Comparison of ENCODE assay signal across 18 cellular contexts in genomic region chr4:148557793-148558192, GRCh38.
DNase-seq lines count a peak whose midpoint lies in the region; ATAC-seq, FAIRE-seq and TF ChIP-seq lines count a peak whose summit lies in the region.
"Had no signal": no experiment of that assay in that cellular context is flagged by ENCODE, and none has a peak within 500 bp of the region (broad histone marks: within the 10 kb centered on the region; RNA-seq: fewer than 3 reads in every experiment).

No MANE protein-coding gene starts in this region.

- H4K91ac ChIP-seq in H1 (replicated peaks; ENCODE audit: insufficient read length, low read length) = no peak overlapping the region

- H3K4ac ChIP-seq in H1 (replicated peaks; ENCODE audit: insufficient read length, low read depth, low read length) (no peak overlapping the region), mesendoderm (ENCODE audit: low read depth, low read length) (no peak overlapping the region)

- H2BK120ac ChIP-seq in H1 (replicated peaks; ENCODE audit: low read depth, low read length) (no peak overlapping the region), mesendoderm (ENCODE audit: low read depth, low read length) (no peak overlapping the region)

- H4K5ac ChIP-seq in H1 (ENCODE audit: insufficient read length, low read depth, low read length) (no peak overlapping the region), mesendoderm (ENCODE audit: low read length) (no peak overlapping the region)

- H2BK15ac ChIP-seq in H1 (ENCODE audit: low read length) (no peak overlapping the region), mesendoderm (replicated peaks; ENCODE audit: low read depth) (no peak overlapping the region)

- H3K9me3 ChIP-seq in H1 (ENCODE audit: insufficient read depth in 2 of 2, low read depth in 1 of 2, low read length in 1 of 2) = no peaks in the 10 kb centered on the region
- H3K9me3 ChIP-seq: Caco-2, HAP-1 had no signal

- no peaks in the 10 kb centered on the region for H4K20me1 ChIP-seq in H1 (replicated peaks in 1 of 2; ENCODE audit: control insufficient read depth in 1 of 2, insufficient read depth in 2 of 2, low read length in 2 of 2)

- no peaks in the 10 kb centered on the region for H3K79me1 ChIP-seq in H1 (ENCODE audit: low read depth, low read length)
- no peaks in the 10 kb centered on the region for H3K79me1 ChIP-seq in mesendoderm (ENCODE audit: low read length)

- TF ChIP-seq RAD21 in H1 (IDR thresholded peaks at IDR 0.05 in 1 of 2, conservative IDR thresholded peaks at IDR 0.05 in 1 of 2; ENCODE audit: low read depth in 2 of 2, low read length in 2 of 2) = no peak

- no peaks in the 10 kb centered on the region for H3K23me2 ChIP-seq in H1 (ENCODE audit: low read depth, low read length)

- DNase-seq in Jurkat, Clone E6-1 (ENCODE audit: low read depth, low spot score) = peak; percentile 1
- peak; percentile 16 for DNase-seq in NAMALWA (ENCODE audit: low spot score)
- peak in 1 of 2 experiments; percentile 2 for DNase-seq in H1 (ENCODE audit: low read depth in 1 of 2, low spot score in 2 of 2)
- peak; percentile 5 for DNase-seq in mesendoderm
- DNase-seq in GM19239 (ENCODE audit: insufficient read length, low spot score) = no peak
- DNase-seq in dorsolateral prefrontal cortex = no peak
- DNase-seq: C1 segment of cervical spinal cord; Caco-2; CD4-positive, alpha-beta memory T cell; DMS153; DND-41; GM23248; HFFc6 had no signal

- TF ChIP-seq POLR2A in H1 (IDR thresholded peaks at IDR 0.05; ENCODE audit: control extremely low read depth in 1 of 2, low read depth in 2 of 2, low read length in 2 of 2) = no peak

- H4K8ac ChIP-seq in H1 (ENCODE audit: extremely low read depth, insufficient read depth, low read length) (no peak overlapping the region), mesendoderm (ENCODE audit: low read depth, low read length) (no peak overlapping the region)

- H2BK5ac ChIP-seq in H1 (ENCODE audit: low read depth, low read length) (no peak overlapping the region), mesendoderm (ENCODE audit: low read length) (no peak overlapping the region)

- H3K18ac ChIP-seq in H1 (ENCODE audit: extremely low read depth, low read length) (no peak overlapping the region), mesendoderm (ENCODE audit: low read length) (no peak overlapping the region)

- no peak for ATAC-seq in HG02852 (IDR thresholded peaks at IDR 0.05; ENCODE audit: unreplicated experiment)

- H3K4me2 ChIP-seq in H1 (ENCODE audit: insufficient read depth in 1 of 2, low read depth in 2 of 2, low read length in 2 of 2) (no peak overlapping the region), mesendoderm (ENCODE audit: low read length) (no peak overlapping the region)

- no peak for TF ChIP-seq EP300 in H1 (IDR thresholded peaks at IDR 0.05; ENCODE audit: borderline replicate concordance in 1 of 2, low read depth in 2 of 2, low read length in 2 of 2)

- H2BK12ac ChIP-seq in H1 (ENCODE audit: low read depth, low read length) = no peak overlapping the region

- H3K4me1 ChIP-seq in H1 (replicated peaks in 1 of 4; ENCODE audit: control insufficient read depth in 3 of 4, insufficient read depth in 4 of 4, low read length in 3 of 4) (no peaks in the 10 kb centered on the region), mesendoderm (ENCODE audit: control insufficient read depth, low read depth, low read length) (no peaks in the 10 kb centered on the region)
- H3K4me1 ChIP-seq: Caco-2, HAP-1 had no signal

- no peak overlapping the region for H2AK5ac ChIP-seq in H1 (ENCODE audit: low read depth, low read length)
- no peak overlapping the region for H2AK5ac ChIP-seq in mesendoderm (ENCODE audit: low read length)

- H3K27me3 ChIP-seq in H1 (replicated peaks in 1 of 4; ENCODE audit: control insufficient read depth in 3 of 4, extremely low read depth in 1 of 4, insufficient read depth in 3 of 4, low read length in 3 of 4) = no peaks in the 10 kb centered on the region
- H3K27me3 ChIP-seq in mesendoderm (ENCODE audit: insufficient read depth, low read length, poor library complexity) = no peaks in the 10 kb centered on the region
- no peaks in the 10 kb centered on the region for H3K27me3 ChIP-seq in dorsolateral prefrontal cortex

- POLR2A ChIA-PET in H1 (lab: Charles Lee; ENCODE audit: partially characterized antibody) = no interaction called here

- no peak overlapping the region for H2AFZ ChIP-seq in H1 (ENCODE audit: low read length)
- H2AFZ ChIP-seq: GM23248 had no signal

- no peak overlapping the region for H3K14ac ChIP-seq in H1 (ENCODE audit: insufficient read length)

- TF ChIP-seq CTCF in H1 (IDR thresholded peaks at IDR 0.05; ENCODE audit: control extremely low read depth in 1 of 3, insufficient read depth in 1 of 3, low read depth in 1 of 3, low read length in 3 of 3) (no peak), dorsolateral prefrontal cortex (IDR thresholded peaks at IDR 0.05 in 54 of 56, conservative IDR thresholded peaks at IDR 0.05 in 2 of 56; ENCODE audit: low read depth in 1 of 56, partially characterized antibody in 56 of 56) (no peak)

- no peak overlapping the region for H2BK20ac ChIP-seq in H1 (ENCODE audit: low read length)

- no peak overlapping the region for H3K23ac ChIP-seq in H1 (ENCODE audit: insufficient read length)
- H3K23ac ChIP-seq in mesendoderm (ENCODE audit: low read length) = no peak overlapping the region

- H3K27ac ChIP-seq in H1 (ENCODE audit: low read depth, low read length) (no peak overlapping the region), mesendoderm (ENCODE audit: low read depth, low read length) (no peak overlapping the region), dorsolateral prefrontal cortex (no peak overlapping the region)
- H3K27ac ChIP-seq: GM23248 had no signal

- H3K79me2 ChIP-seq in H1 (ENCODE audit: control insufficient read depth in 1 of 2, insufficient read depth in 2 of 2, low read length in 2 of 2) (no peaks in the 10 kb centered on the region), mesendoderm (ENCODE audit: control insufficient read depth, insufficient read depth, low read length) (no peaks in the 10 kb centered on the region)

- CTCF ChIA-PET in H1 (lab: Charles Lee; ENCODE audit: partially characterized antibody) = no interaction called here

- H3K36me3 ChIP-seq in H1 (ENCODE audit: control insufficient read depth in 2 of 4, insufficient read depth in 4 of 4, low read length in 3 of 4) (no peaks in the 10 kb centered on the region), mesendoderm (ENCODE audit: control insufficient read depth, insufficient read depth, low read length) (no peaks in the 10 kb centered on the region)
- H3K36me3 ChIP-seq: HAP-1 had no signal

- H3K4me3 ChIP-seq in Jurkat, Clone E6-1 (ENCODE audit: low read length) = no peak overlapping the region
- H3K4me3 ChIP-seq in H1 (ENCODE audit: extremely low read depth in 1 of 4, insufficient read depth in 2 of 4, low read depth in 3 of 4, low read length in 4 of 4) = no peak overlapping the region
- no peak overlapping the region for H3K4me3 ChIP-seq in mesendoderm (ENCODE audit: low read length)
- H3K4me3 ChIP-seq in dorsolateral prefrontal cortex = no peak overlapping the region
- H3K4me3 ChIP-seq: GM23248, HAP-1 had no signal

- H3K9ac ChIP-seq in H1 (replicated peaks in 1 of 4; ENCODE audit: extremely low read depth in 1 of 4, low read depth in 3 of 4, low read length in 3 of 4) = no peak overlapping the region
- no peak overlapping the region for H3K9ac ChIP-seq in mesendoderm (ENCODE audit: low read length)
- H3K9ac ChIP-seq: GM23248 had no signal

- H3K56ac ChIP-seq in H1 (replicated peaks; ENCODE audit: insufficient read length, low read depth, low read length) (no peak overlapping the region), mesendoderm (ENCODE audit: low read length) (no peak overlapping the region)

- FAIRE-seq in H1 (lab: Jason Lieb, UNC) (no peak), GM19239 (lab: Jason Lieb, UNC) (no peak)
- FAIRE-seq: G401.6, GM12892, H54 had no signal

- WGBS in H1 (ENCODE audit: extremely low coverage in 1 of 2, insufficient coverage in 1 of 2, insufficient read length in 1 of 2, insufficient replicate concordance in 2 of 2, low coverage in 1 of 2, low lambda C conversion rate in 2 of 2, missing lambda C conversion rate in 1 of 2), 2 experiments = 93% methylated on average over 3 of the region's 3 CpGs; no CpG with 5 or more reads in 1 of the 2 experiments
- no CpG with 5 or more reads among the region's 3 CpGs for WGBS in mesendoderm (ENCODE audit: extremely low coverage, insufficient coverage, low lambda C conversion rate)

- intact Hi-C loops in dorsolateral prefrontal cortex (cut with DNase I) = no loop called here

TF ChIP-seq in H1, 55 proteins besides CTCF, POLR2A, EP300 and RAD21:
- TF ChIP-seq TBP (IDR thresholded peaks at IDR 0.05; ENCODE audit: low read depth, low read length) = peak; percentile 56; the same call in 1 of the 2 replicates
- no peak for TF ChIP-seq SAP30 (IDR thresholded peaks at IDR 0.05; ENCODE audit: insufficient read depth, insufficient replicate concordance, low read length)

Comparison
In these comparisons a context has a peak if more than half of its experiments do, and no peak if none do; other contexts are left out.
1. DNase-seq: peak in Jurkat, Clone E6-1 (single experiment), NAMALWA (single experiment) and mesendoderm (single experiment); none in GM19239 (single experiment) and dorsolateral prefrontal cortex (0 of 10).